ENCODE assay signal across 12 cellular contexts in the genomic region with DNA sequence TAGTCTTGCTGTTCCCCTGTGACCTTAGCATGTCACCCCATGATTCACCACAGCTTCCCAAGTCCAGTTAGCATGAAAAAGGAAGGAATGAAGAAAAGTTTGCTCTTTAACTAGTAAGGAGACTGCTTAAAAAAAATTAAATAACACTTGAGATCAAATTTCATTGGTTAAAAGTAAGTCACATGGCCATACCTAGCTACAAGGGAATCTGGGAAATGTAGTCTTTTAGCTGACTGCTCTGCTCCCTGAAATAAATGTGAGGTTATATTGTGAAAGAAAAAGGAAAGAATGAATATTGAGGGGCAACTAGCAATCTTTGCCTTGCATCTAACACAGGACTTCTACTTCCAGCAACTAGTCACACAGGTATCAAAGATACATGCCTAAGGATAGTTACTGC.
"Had no signal": no experiment of that assay in that cellular context is flagged by ENCODE, and none has a peak within 500 bp of the region (broad histone marks: within the 10 kb centered on the region; RNA-seq: fewer than 3 reads in every experiment).

No MANE protein-coding gene starts in this region.

- H3K27ac ChIP-seq: right atrium auricular region had no signal

- H3K27me3 ChIP-seq: right atrium auricular region had no signal

- H3K4me1 ChIP-seq: right atrium auricular region had no signal

- ATAC-seq: activated CD8-positive, alpha-beta memory T cell treated with anti-CD3 and anti-CD28 coated beads, Interleukin-2, amount 10 ng/mL, durations not matched to agents 7 days and 5 days; esophagus mucosa; left cardiac atrium; naive thymus-derived CD4-positive, alpha-beta T cell had no signal

- H3K9me3 ChIP-seq: right atrium auricular region had no signal

- H3K4me3 ChIP-seq: right atrium auricular region had no signal

- DNase-seq: activated CD4-positive, alpha-beta T cell treated with anti-CD3 and anti-CD28 coated beads, Interleukin-2, amount 50 U/mL, for 48 hours; activated CD4-positive, CD25-positive, alpha-beta regulatory T cell treated with anti-CD3 and anti-CD28 coated beads, Interleukin-2, amount 50 U/mL, for 72 hours; activated CD8-positive, alpha-beta memory T cell treated with anti-CD3 and anti-CD28 coated beads, Interleukin-2, amount 10 ng/mL, durations not matched to agents 7 days and 5 days; activated gamma-delta T cell; activated T-cell treated with anti-CD3 and anti-CD28 coated beads, Interleukin-2, amount 50 U/mL, for 48 hours; anterior cingulate cortex; left cardiac atrium; naive thymus-derived CD4-positive, alpha-beta T cell; posterior cingulate gyrus; small intestine had no signal

- H3K36me3 ChIP-seq: right atrium auricular region had no signal
